23 cellular contexts compared by ENCODE assay signal in genomic region chr3:72601983-72602382, GRCh38.
"Had no signal": no experiment of that assay in that cellular context is flagged by ENCODE, and none has a peak within 500 bp of the region (broad histone marks: within the 10 kb centered on the region; RNA-seq: fewer than 3 reads in every experiment).

No MANE protein-coding gene starts in this region.

- DNase-seq: cortex of kidney; effector memory CD8-positive, alpha-beta T cell; erythroblast; esophagus squamous epithelium; kidney; mesenchymal stem cell; mucosa of descending colon; naive B cell; stimulated activated CD4-positive, alpha-beta T cell treated with anti-CD3 and anti-CD28 coated beads, Interleukin-12 subunit alpha, Interleukin-12 subunit beta, amount 100 ng/mL, for 4 hours; stimulated activated CD4-positive, alpha-beta T cell treated with anti-CD3 and anti-CD28 coated beads, Interleukin-1b, Interleukin-23, amount 100 ng/mL, for 48 hours; stimulated activated CD4-positive, alpha-beta T cell treated with anti-CD3 and anti-CD28 coated beads, Interleukin-4, amount 100 ng/mL, for 1 hour; stimulated activated naive CD4-positive, alpha-beta T cell treated with Interleukin-2 at 50 U/mL for 16 hours; stomach; tibial artery had no signal

- H3K27ac ChIP-seq: esophagus squamous epithelium, neutrophil, parathyroid adenoma, stomach, tibial artery had no signal

- ATAC-seq: effector memory CD8-positive, alpha-beta T cell; left lobe of liver; mucosa of descending colon; natural killer cell treated with Interleukin-12 subunit alpha and Interleukin-12 subunit beta and Interleukin-15 and Interleukin-18, amount 100 ng/mL, for 72 hours; sciatic nerve; stimulated activated effector memory CD8-positive, alpha-beta T cell treated with anti-CD3 and anti-CD28 coated beads, Interleukin-12 subunit alpha, Interleukin-12 subunit beta, amount 100 ng/mL, for 72 hours had no signal

- H3K36me3 ChIP-seq: esophagus squamous epithelium, neutrophil, stomach, tibial artery had no signal

- H2AFZ ChIP-seq: parathyroid adenoma had no signal

- H3K9ac ChIP-seq: parathyroid adenoma had no signal

- H3K4me2 ChIP-seq: smooth muscle cell had no signal

- H3K4me3 ChIP-seq: esophagus squamous epithelium, mucosa of descending colon, smooth muscle cell, stomach, tibial artery had no signal

- H3K9me3 ChIP-seq: esophagus squamous epithelium, mucosa of descending colon, neutrophil, stomach, tibial artery had no signal

- H3K27me3 ChIP-seq: neutrophil, stomach had no signal

- H3K4me1 ChIP-seq: parathyroid adenoma had no signal

- FAIRE-seq: endometrium, frontal cortex, kidney had no signal

- H3K79me2 ChIP-seq: parathyroid adenoma had no signal
